ENCODE assay signal across 8 cellular contexts in the genomic region with DNA sequence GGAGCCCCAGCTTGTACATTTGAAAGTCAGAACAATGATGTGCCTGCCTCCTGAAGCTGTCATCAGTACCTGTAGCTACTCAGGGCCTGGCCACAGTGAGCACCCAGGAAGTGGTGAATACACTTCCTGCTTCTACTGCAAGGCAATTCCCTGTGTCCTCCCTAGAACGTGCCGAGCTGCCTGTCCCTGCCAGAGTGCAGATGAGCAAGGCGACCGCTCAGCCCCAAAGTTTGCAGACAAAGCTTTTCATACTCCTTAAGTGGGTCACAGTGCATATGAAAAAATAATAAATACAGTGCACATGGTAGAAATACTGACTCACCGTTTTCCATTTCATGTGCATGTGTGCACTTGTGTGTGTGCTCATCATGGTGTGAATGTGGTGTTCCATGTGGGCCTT.
DNase-seq lines count a peak whose midpoint lies in the region; ATAC-seq lines count a peak whose summit lies in the region.

No MANE protein-coding gene starts in this region.

- H3K4me3 ChIP-seq in esophagus (ENCODE audit: low read depth in 1 of 2, low read length in 2 of 2) (no peak overlapping the region), skin epidermis (no peak overlapping the region)

- no peaks in the 10 kb centered on the region for H3K27me3 ChIP-seq in esophagus (ENCODE audit: control insufficient read depth in 1 of 2, insufficient read depth in 2 of 2, low read length in 2 of 2)

- H3K27ac ChIP-seq in esophagus (ENCODE audit: low read depth in 2 of 2, low read length in 1 of 2) = peak overlapping the region; percentile 67 to 81
- H3K27ac ChIP-seq in skin epidermis = peak overlapping the region in 20 of 21 experiments; percentile 29 to 88 (median 70)

- peak; percentile 53 for ATAC-seq in GM21723 (IDR thresholded peaks at IDR 0.05; ENCODE audit: unreplicated experiment)
- no peak for ATAC-seq in HG02884 (IDR thresholded peaks at IDR 0.05; ENCODE audit: unreplicated experiment)
- no peak for ATAC-seq in HG03097 (IDR thresholded peaks at IDR 0.05; ENCODE audit: low FRiP score, unreplicated experiment)

- no peaks in the 10 kb centered on the region for H3K9me3 ChIP-seq in esophagus (ENCODE audit: control insufficient read depth in 2 of 2, insufficient read depth in 1 of 2, low read depth in 1 of 2, low read length in 1 of 2)

- 33 to 39% methylated on average over 5 of the region's 5 CpGs for WGBS in esophagus, 2 donors

- peaks cover 0 to 2% of the 10 kb centered on the region in 2 donors for H3K36me3 ChIP-seq in esophagus (ENCODE audit: control insufficient read depth in 2 of 2, insufficient read depth in 2 of 2, low read length in 1 of 2)

- peaks cover 16 to 22% of the 10 kb centered on the region in 2 donors for H3K4me1 ChIP-seq in esophagus (ENCODE audit: control insufficient read depth in 2 of 2, insufficient read depth in 2 of 2, low read length in 1 of 2)

- DNase-seq in activated CD4-positive, alpha-beta T cell treated with anti-CD3 and anti-CD28 coated beads, Interleukin-2, amount 50 U/mL, for 4 hours = peak; percentile 50 to 59
- no peak for DNase-seq in NCI-H2171 (lab: John Stamatoyannopoulos, UW)
- DNase-seq in NCI-H524 (lab: John Stamatoyannopoulos, UW) = no peak

Comparison
In these comparisons a context has a peak if more than half of its experiments do, and no peak if none do; other contexts are left out.
1. DNase-seq: peak in activated CD4-positive, alpha-beta T cell treated with anti-CD3 and anti-CD28 coated beads, Interleukin-2, amount 50 U/mL, for 4 hours (2 of 2); none in NCI-H2171 (single experiment) and NCI-H524 (0 of 2).